In genomic region chr7:64978497-64979203, GRCh38 we compare ENCODE assay signal across 1 cellular context.
TF ChIP-seq lines count a peak whose summit lies in the region.

No MANE protein-coding gene starts in this region.

TF ChIP-seq in K562, 482 proteins besides CTCF, POLR2A, EP300 and RAD21 (continues in another document):
- TF ChIP-seq KDM4B (IDR thresholded peaks at IDR 0.05; ENCODE audit: borderline replicate concordance in 2 of 2, low read depth in 1 of 2) = no peak
- TF ChIP-seq FOXM1 (IDR thresholded peaks at IDR 0.05; ENCODE audit: low read depth) = no peak
- no peak for TF ChIP-seq FOXM1 (CRISPR knock-in tag; IDR thresholded peaks at IDR 0.05; ENCODE audit: low read depth)
- TF ChIP-seq, protein P1, sequence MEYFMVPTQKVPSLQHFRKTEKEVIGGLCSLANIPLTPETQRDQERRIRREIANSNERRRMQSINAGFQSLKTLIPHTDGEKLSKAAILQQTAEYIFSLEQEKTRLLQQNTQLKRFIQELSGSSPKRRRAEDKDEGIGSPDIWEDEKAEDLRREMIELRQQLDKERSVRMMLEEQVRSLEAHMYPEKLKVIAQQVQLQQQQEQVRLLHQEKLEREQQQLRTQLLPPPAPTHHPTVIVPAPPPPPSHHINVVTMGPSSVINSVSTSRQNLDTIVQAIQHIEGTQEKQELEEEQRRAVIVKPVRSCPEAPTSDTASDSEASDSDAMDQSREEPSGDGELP (CRISPR knock-in tag; IDR thresholded peaks at IDR 0.05; ENCODE audit: borderline replicate concordance) = no peak
- TF ChIP-seq, protein P2, sequence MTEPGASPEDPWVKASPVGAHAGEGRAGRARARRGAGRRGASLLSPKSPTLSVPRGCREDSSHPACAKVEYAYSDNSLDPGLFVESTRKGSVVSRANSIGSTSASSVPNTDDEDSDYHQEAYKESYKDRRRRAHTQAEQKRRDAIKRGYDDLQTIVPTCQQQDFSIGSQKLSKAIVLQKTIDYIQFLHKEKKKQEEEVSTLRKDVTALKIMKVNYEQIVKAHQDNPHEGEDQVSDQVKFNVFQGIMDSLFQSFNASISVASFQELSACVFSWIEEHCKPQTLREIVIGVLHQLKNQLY (CRISPR knock-in tag; conservative IDR thresholded peaks at IDR 0.05) = no peak
- TF ChIP-seq, protein P3, sequence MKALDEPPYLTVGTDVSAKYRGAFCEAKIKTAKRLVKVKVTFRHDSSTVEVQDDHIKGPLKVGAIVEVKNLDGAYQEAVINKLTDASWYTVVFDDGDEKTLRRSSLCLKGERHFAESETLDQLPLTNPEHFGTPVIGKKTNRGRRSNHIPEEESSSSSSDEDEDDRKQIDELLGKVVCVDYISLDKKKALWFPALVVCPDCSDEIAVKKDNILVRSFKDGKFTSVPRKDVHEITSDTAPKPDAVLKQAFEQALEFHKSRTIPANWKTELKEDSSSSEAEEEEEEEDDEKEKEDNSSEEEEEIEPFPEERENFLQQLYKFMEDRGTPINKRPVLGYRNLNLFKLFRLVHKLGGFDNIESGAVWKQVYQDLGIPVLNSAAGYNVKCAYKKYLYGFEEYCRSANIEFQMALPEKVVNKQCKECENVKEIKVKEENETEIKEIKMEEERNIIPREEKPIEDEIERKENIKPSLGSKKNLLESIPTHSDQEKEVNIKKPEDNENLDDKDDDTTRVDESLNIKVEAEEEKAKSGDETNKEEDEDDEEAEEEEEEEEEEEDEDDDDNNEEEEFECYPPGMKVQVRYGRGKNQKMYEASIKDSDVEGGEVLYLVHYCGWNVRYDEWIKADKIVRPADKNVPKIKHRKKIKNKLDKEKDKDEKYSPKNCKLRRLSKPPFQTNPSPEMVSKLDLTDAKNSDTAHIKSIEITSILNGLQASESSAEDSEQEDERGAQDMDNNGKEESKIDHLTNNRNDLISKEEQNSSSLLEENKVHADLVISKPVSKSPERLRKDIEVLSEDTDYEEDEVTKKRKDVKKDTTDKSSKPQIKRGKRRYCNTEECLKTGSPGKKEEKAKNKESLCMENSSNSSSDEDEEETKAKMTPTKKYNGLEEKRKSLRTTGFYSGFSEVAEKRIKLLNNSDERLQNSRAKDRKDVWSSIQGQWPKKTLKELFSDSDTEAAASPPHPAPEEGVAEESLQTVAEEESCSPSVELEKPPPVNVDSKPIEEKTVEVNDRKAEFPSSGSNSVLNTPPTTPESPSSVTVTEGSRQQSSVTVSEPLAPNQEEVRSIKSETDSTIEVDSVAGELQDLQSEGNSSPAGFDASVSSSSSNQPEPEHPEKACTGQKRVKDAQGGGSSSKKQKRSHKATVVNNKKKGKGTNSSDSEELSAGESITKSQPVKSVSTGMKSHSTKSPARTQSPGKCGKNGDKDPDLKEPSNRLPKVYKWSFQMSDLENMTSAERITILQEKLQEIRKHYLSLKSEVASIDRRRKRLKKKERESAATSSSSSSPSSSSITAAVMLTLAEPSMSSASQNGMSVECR (CRISPR knock-in tag; IDR thresholded peaks at IDR 0.05) = no peak
- TF ChIP-seq, protein P4, sequence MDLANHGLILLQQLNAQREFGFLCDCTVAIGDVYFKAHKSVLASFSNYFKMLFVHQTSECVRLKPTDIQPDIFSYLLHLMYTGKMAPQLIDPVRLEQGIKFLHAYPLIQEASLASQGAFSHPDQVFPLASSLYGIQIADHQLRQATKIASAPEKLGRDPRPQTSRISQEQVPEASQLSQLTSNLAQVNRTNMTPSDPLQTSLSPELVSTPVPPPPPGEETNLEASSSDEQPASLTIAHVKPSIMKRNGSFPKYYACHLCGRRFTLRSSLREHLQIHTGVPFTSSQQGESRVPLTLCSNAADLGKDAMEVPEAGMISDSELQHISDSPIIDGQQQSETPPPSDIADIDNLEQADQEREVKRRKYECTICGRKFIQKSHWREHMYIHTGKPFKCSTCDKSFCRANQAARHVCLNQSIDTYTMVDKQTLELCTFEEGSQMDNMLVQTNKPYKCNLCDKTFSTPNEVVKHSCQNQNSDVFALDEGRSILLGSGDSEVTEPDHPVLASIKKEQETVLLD (IDR thresholded peaks at IDR 0.05) = no peak
- no peak for TF ChIP-seq KLF16 (IDR thresholded peaks at IDR 0.05)
- no peak for TF ChIP-seq NONO (IDR thresholded peaks at IDR 0.05; ENCODE audit: low read depth in 2 of 2, low read length in 1 of 2)
- TF ChIP-seq ZNF584 (CRISPR knock-in tag; IDR thresholded peaks at IDR 0.05; ENCODE audit: low read depth) = no peak
- TF ChIP-seq, protein P5, sequence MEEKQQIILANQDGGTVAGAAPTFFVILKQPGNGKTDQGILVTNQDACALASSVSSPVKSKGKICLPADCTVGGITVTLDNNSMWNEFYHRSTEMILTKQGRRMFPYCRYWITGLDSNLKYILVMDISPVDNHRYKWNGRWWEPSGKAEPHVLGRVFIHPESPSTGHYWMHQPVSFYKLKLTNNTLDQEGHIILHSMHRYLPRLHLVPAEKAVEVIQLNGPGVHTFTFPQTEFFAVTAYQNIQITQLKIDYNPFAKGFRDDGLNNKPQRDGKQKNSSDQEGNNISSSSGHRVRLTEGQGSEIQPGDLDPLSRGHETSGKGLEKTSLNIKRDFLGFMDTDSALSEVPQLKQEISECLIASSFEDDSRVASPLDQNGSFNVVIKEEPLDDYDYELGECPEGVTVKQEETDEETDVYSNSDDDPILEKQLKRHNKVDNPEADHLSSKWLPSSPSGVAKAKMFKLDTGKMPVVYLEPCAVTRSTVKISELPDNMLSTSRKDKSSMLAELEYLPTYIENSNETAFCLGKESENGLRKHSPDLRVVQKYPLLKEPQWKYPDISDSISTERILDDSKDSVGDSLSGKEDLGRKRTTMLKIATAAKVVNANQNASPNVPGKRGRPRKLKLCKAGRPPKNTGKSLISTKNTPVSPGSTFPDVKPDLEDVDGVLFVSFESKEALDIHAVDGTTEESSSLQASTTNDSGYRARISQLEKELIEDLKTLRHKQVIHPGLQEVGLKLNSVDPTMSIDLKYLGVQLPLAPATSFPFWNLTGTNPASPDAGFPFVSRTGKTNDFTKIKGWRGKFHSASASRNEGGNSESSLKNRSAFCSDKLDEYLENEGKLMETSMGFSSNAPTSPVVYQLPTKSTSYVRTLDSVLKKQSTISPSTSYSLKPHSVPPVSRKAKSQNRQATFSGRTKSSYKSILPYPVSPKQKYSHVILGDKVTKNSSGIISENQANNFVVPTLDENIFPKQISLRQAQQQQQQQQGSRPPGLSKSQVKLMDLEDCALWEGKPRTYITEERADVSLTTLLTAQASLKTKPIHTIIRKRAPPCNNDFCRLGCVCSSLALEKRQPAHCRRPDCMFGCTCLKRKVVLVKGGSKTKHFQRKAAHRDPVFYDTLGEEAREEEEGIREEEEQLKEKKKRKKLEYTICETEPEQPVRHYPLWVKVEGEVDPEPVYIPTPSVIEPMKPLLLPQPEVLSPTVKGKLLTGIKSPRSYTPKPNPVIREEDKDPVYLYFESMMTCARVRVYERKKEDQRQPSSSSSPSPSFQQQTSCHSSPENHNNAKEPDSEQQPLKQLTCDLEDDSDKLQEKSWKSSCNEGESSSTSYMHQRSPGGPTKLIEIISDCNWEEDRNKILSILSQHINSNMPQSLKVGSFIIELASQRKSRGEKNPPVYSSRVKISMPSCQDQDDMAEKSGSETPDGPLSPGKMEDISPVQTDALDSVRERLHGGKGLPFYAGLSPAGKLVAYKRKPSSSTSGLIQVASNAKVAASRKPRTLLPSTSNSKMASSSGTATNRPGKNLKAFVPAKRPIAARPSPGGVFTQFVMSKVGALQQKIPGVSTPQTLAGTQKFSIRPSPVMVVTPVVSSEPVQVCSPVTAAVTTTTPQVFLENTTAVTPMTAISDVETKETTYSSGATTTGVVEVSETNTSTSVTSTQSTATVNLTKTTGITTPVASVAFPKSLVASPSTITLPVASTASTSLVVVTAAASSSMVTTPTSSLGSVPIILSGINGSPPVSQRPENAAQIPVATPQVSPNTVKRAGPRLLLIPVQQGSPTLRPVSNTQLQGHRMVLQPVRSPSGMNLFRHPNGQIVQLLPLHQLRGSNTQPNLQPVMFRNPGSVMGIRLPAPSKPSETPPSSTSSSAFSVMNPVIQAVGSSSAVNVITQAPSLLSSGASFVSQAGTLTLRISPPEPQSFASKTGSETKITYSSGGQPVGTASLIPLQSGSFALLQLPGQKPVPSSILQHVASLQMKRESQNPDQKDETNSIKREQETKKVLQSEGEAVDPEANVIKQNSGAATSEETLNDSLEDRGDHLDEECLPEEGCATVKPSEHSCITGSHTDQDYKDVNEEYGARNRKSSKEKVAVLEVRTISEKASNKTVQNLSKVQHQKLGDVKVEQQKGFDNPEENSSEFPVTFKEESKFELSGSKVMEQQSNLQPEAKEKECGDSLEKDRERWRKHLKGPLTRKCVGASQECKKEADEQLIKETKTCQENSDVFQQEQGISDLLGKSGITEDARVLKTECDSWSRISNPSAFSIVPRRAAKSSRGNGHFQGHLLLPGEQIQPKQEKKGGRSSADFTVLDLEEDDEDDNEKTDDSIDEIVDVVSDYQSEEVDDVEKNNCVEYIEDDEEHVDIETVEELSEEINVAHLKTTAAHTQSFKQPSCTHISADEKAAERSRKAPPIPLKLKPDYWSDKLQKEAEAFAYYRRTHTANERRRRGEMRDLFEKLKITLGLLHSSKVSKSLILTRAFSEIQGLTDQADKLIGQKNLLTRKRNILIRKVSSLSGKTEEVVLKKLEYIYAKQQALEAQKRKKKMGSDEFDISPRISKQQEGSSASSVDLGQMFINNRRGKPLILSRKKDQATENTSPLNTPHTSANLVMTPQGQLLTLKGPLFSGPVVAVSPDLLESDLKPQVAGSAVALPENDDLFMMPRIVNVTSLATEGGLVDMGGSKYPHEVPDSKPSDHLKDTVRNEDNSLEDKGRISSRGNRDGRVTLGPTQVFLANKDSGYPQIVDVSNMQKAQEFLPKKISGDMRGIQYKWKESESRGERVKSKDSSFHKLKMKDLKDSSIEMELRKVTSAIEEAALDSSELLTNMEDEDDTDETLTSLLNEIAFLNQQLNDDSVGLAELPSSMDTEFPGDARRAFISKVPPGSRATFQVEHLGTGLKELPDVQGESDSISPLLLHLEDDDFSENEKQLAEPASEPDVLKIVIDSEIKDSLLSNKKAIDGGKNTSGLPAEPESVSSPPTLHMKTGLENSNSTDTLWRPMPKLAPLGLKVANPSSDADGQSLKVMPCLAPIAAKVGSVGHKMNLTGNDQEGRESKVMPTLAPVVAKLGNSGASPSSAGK (IDR thresholded peaks at IDR 0.05) = peak; percentile 22; the same call in 1 of the 2 replicates
- TF ChIP-seq RB1 (IDR thresholded peaks at IDR 0.05; ENCODE audit: low read depth) = no peak
- TF ChIP-seq, protein P6, sequence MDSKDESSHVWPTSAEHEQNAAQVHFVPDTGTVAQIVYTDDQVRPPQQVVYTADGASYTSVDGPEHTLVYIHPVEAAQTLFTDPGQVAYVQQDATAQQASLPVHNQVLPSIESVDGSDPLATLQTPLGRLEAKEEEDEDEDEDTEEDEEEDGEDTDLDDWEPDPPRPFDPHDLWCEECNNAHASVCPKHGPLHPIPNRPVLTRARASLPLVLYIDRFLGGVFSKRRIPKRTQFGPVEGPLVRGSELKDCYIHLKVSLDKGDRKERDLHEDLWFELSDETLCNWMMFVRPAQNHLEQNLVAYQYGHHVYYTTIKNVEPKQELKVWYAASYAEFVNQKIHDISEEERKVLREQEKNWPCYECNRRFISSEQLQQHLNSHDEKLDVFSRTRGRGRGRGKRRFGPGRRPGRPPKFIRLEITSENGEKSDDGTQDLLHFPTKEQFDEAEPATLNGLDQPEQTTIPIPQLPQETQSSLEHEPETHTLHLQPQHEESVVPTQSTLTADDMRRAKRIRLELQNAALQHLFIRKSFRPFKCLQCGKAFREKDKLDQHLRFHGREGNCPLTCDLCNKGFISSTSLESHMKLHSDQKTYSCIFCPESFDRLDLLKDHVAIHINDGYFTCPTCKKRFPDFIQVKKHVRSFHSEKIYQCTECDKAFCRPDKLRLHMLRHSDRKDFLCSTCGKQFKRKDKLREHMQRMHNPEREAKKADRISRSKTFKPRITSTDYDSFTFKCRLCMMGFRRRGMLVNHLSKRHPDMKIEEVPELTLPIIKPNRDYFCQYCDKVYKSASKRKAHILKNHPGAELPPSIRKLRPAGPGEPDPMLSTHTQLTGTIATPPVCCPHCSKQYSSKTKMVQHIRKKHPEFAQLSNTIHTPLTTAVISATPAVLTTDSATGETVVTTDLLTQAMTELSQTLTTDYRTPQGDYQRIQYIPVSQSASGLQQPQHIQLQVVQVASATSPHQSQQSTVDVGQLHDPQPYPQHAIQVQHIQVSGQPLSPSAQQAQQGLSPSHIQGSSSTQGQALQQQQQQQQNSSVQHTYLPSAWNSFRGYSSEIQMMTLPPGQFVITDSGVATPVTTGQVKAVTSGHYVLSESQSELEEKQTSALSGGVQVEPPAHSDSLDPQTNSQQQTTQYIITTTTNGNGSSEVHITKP (IDR thresholded peaks at IDR 0.05; ENCODE audit: partially characterized antibody) = no peak
- TF ChIP-seq NCOA1 (IDR thresholded peaks at IDR 0.05; ENCODE audit: low read depth) = no peak
- TF ChIP-seq, protein P7, sequence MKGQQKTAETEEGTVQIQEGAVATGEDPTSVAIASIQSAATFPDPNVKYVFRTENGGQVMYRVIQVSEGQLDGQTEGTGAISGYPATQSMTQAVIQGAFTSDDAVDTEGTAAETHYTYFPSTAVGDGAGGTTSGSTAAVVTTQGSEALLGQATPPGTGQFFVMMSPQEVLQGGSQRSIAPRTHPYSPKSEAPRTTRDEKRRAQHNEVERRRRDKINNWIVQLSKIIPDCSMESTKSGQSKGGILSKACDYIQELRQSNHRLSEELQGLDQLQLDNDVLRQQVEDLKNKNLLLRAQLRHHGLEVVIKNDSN (CRISPR knock-in tag; IDR thresholded peaks at IDR 0.05) = no peak
- TF ChIP-seq ZNF785 (CRISPR knock-in tag; IDR thresholded peaks at IDR 0.05) = no peak
- no peak for TF ChIP-seq ZBTB1 (CRISPR knock-in tag; IDR thresholded peaks at IDR 0.05; ENCODE audit: borderline replicate concordance, low read depth)
- TF ChIP-seq FOXP1 (CRISPR knock-in tag; IDR thresholded peaks at IDR 0.05) = no peak
- no peak for TF ChIP-seq CREBBP (IDR thresholded peaks at IDR 0.05; ENCODE audit: low read depth, low read length)
- peak; percentile 10 for TF ChIP-seq SOX6 (IDR thresholded peaks at IDR 0.05)
- TF ChIP-seq BCLAF1 (IDR thresholded peaks at IDR 0.05; ENCODE audit: borderline replicate concordance in 1 of 2, control insufficient read depth in 1 of 2, low read depth in 2 of 2, low read length in 1 of 2) = no peak
- no peak for TF ChIP-seq SMARCE1 (IDR thresholded peaks at IDR 0.05)
- no peak for TF ChIP-seq ZFP36 (IDR thresholded peaks at IDR 0.05; ENCODE audit: low read depth, low read length, partially characterized antibody)
- TF ChIP-seq ZNF274 (IDR thresholded peaks at IDR 0.05; ENCODE audit: borderline replicate concordance, low read depth, low read length) = peak; percentile 96
- TF ChIP-seq ZNF778 (CRISPR knock-in tag; IDR thresholded peaks at IDR 0.05) = no peak
- 0 out of 2 replicates have a peak, but pooled peaks have one; percentile 65 for TF ChIP-seq CBX5 (IDR thresholded peaks at IDR 0.05; ENCODE audit: borderline replicate concordance, low read depth)
- TF ChIP-seq TRIM24 (IDR thresholded peaks at IDR 0.05) = peak in 1 of 2 experiments; percentile 57; a peak in 2 of 4 replicates
